Comparison of ENCODE assay signal across 8 cellular contexts in the genomic region with DNA sequence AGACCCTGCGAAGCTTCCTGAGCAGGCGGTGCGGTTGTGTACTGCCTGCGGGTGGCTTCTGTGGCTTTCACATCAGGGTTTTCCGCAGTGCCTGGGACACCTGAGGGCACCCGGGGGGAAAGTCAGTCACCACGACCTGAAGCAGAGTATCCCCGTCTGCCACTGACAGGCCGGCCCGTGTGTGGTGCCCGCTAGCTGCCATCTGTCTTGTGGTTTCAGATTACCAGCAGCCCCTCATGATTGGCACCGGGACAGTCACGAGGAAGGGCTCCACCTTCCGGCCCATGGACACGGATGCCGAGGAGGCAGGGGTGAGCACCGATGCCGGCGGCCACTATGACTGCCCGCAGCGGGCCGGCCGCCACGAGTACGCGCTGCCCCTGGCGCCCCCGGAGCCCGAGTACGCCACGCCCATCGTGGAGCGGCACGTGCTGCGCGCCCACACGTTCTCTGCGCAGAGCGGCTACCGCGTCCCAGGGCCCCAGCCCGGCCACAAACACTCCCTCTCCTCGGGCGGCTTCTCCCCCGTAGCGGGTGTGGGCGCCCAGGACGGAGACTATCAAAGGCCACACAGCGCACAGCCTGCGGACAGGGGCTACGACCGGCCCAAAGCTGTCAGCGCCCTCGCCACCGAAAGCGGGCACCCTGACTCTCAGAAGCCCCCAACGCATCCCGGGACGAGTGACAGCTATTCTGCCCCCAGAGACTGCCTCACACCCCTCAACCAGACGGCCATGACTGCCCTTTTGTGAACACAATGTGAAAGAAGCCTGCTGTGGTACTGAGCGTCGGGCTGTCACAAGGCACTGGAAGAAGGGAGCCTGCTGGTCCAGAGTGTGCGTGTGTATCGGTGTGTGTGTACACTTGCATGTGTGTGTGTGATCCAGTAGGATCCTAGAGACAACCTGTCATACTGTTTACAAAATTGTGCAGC. TPM values are rescaled to one million over a fixed set of nuclear protein-coding genes. Genes with fewer than 3 reads are reported as not detected.
DNase-seq lines count a peak whose midpoint lies in the region; ATAC-seq and TF ChIP-seq lines count a peak whose summit lies in the region.

No MANE protein-coding gene starts in this region.

- H3K9me3 ChIP-seq in gastroesophageal sphincter (no peaks in the 10 kb centered on the region), MG63 (no peaks in the 10 kb centered on the region)

- H3K36me3 ChIP-seq in gastroesophageal sphincter, result peaks cover 0 to 20% of the 10 kb centered on the region in 2 donors
- peaks cover 47% of the 10 kb centered on the region for H3K36me3 ChIP-seq in MG63

- TF ChIP-seq CTCF in AG10803 (conservative IDR thresholded peaks at IDR 0.05; ENCODE audit: low read length) (no peak; the same call in 1 of the 2 replicates), gastroesophageal sphincter (IDR thresholded peaks at IDR 0.05) (peak in 2 of 4 experiments; percentile 5 to 35)

- peak overlapping the region in 3 of 4 donors; percentile 56 to 70 (median 58) for H3K27ac ChIP-seq in gastroesophageal sphincter

- 20 to 70% methylated on average over 2 to 15 of the region's 64 CpGs for WGBS in gastroesophageal sphincter (ENCODE audit: low coverage in 1 of 2), 2 donors

- H3K4me1 ChIP-seq in gastroesophageal sphincter, result peaks cover 0 to 17% (median 3%) of the 10 kb centered on the region in 3 donors

- TF ChIP-seq EP300 in gastroesophageal sphincter (IDR thresholded peaks at IDR 0.05), result no peak

- ATAC-seq in GM21423 (IDR thresholded peaks at IDR 0.05; ENCODE audit: unreplicated experiment) (peak; percentile 62), gastroesophageal sphincter (peak; percentile 75)

- no peaks in the 10 kb centered on the region for H3K27me3 ChIP-seq in gastroesophageal sphincter
- no peaks in the 10 kb centered on the region for H3K27me3 ChIP-seq in MG63

- TF ChIP-seq POLR2A in gastroesophageal sphincter (IDR thresholded peaks at IDR 0.05), result no peak

- DNase-seq in AG10803 (ENCODE audit: low read depth) (peak; percentile 34), NCI-H1694 treated with DMSO at 0.1 percent for 48 hours (lab: John Stamatoyannopoulos, UW) (peak; percentile 27), posterior vena cava (ENCODE audit: low spot score) (peak; percentile 84), NCI-H446 treated with DMSO at 0.1 percent for 48 hours (lab: John Stamatoyannopoulos, UW) (no peak), MG63 (no peak)
- peak; percentile 78 for DNase-seq in activated effector memory CD4-positive, alpha-beta T cell treated with anti-CD3 and anti-CD28 coated beads, Interleukin-2, amount 50 U/mL, for 16 hours

- peak overlapping the region; percentile 45 for H3K4me3 ChIP-seq in AG10803 (ENCODE audit: low read length)
- peak overlapping the region; percentile 42 to 54 for H3K4me3 ChIP-seq in gastroesophageal sphincter
- H3K4me3 ChIP-seq in MG63, result no peak overlapping the region

- intact Hi-C loops in posterior vena cava (cut with DNase I), result loop anchor here in 1 of 2 donors (10.0 kb wide), 1 partner anchor 47 kb away; no protein-coding TSS in a partner anchor

RNA-seq across cellular contexts. Expression of a gene that starts 54.4 kb away (rescaled TPM):
- total RNA-seq in gastroesophageal sphincter (10 to 100 TPM; 20.5 to 34.1 (median 24.2) TPM), posterior vena cava (10 to 100 TPM; 19.8 to 20.5 TPM)
- 15.4 and 18.5 TPM in 2 replicates for total RNA-seq in MG63 (2014; rRNA removed; shearing (Covaris generic); ENCODE audit: low replicate concordance)

Comparison
In these comparisons a context has a peak if more than half of its experiments do, and no peak if none do; other contexts are left out.
1. DNase-seq: peak in AG10803 (single experiment), NCI-H1694 treated with DMSO at 0.1 percent for 48 hours (single experiment), activated effector memory CD4-positive, alpha-beta T cell treated with anti-CD3 and anti-CD28 coated beads, Interleukin-2, amount 50 U/mL, for 16 hours (single experiment) and posterior vena cava (single experiment); none in NCI-H446 treated with DMSO at 0.1 percent for 48 hours (single experiment) and MG63 (single experiment).